ENCODE assay signal across 15 cellular contexts in genomic region chr11:23413057-23413456, GRCh38.
A peak's percentile ranks its signal among the peaks of the same experiment; 100 is the strongest.
DNase-seq lines count a peak whose midpoint lies in the region; ATAC-seq and TF ChIP-seq lines count a peak whose summit lies in the region.
"Had no signal": no experiment of that assay in that cellular context is flagged by ENCODE, and none has a peak within 500 bp of the region (broad histone marks: within the 10 kb centered on the region; RNA-seq: fewer than 3 reads in every experiment).

No MANE protein-coding gene starts in this region.

- POLR2A ChIA-PET in naive thymus-derived CD4-positive, alpha-beta T cell (lab: Charles Lee): no interaction called here

- no peak overlapping the region for H4K91ac ChIP-seq in mesenchymal stem cell (ENCODE audit: low read length)

- CTCF ChIA-PET in naive thymus-derived CD4-positive, alpha-beta T cell (lab: Charles Lee): no interaction called here

- intact Hi-C loops in naive thymus-derived CD4-positive, alpha-beta T cell (cut with micrococcal nuclease): no loop called here

- no peak overlapping the region for H2AK5ac ChIP-seq in mesenchymal stem cell (ENCODE audit: low read length, severe bottlenecking)

- no peaks in the 10 kb centered on the region for H3K27me3 ChIP-seq in mesenchymal stem cell (ENCODE audit: control insufficient read depth in 1 of 2, insufficient read depth in 1 of 2, low read length in 2 of 2)
- no peaks in the 10 kb centered on the region for H3K27me3 ChIP-seq in naive thymus-derived CD4-positive, alpha-beta T cell (ENCODE audit: control insufficient read depth in 2 of 2, insufficient read depth in 2 of 2, low read length in 2 of 2)

- no peaks in the 10 kb centered on the region for H3K36me3 ChIP-seq in mesenchymal stem cell (ENCODE audit: control insufficient read depth in 1 of 2, insufficient read depth in 2 of 2, low read depth in 1 of 2, low read length in 2 of 2)
- no peaks in the 10 kb centered on the region for H3K36me3 ChIP-seq in naive thymus-derived CD4-positive, alpha-beta T cell (ENCODE audit: control insufficient read depth in 2 of 3, insufficient read depth in 3 of 3, low read length in 3 of 3)

- no peak overlapping the region for H2AFZ ChIP-seq in mesenchymal stem cell (ENCODE audit: low read depth, low read length)

- no peak overlapping the region for H3K23ac ChIP-seq in mesenchymal stem cell (ENCODE audit: low read length in 2 of 2)

- no peak overlapping the region for H3K4me2 ChIP-seq in mesenchymal stem cell (ENCODE audit: low read length, poor library complexity, severe bottlenecking)

- no peak overlapping the region for H3K4ac ChIP-seq in mesenchymal stem cell (ENCODE audit: low read depth in 1 of 2, low read length in 2 of 2)

- no peak overlapping the region for H2BK15ac ChIP-seq in mesenchymal stem cell (ENCODE audit: low read depth, poor library complexity, severe bottlenecking)

- H3K27me3 Mint-ChIP-seq in naive thymus-derived CD4-positive, alpha-beta T cell: no peaks in the 10 kb centered on the region
- H3K27me3 Mint-ChIP-seq: B cell; CD4-positive, alpha-beta memory T cell had no signal

- no CpG with 5 or more reads among the region's 1 CpG for WGBS in mesenchymal stem cell

- H3K4me1 ChIP-seq in mesenchymal stem cell (ENCODE audit: control insufficient read depth, insufficient read depth, low read depth, low read length): no peaks in the 10 kb centered on the region
- H3K4me1 ChIP-seq in naive thymus-derived CD4-positive, alpha-beta T cell (ENCODE audit: control insufficient read depth in 2 of 2, insufficient read depth in 2 of 2, low read length in 2 of 2): no peaks in the 10 kb centered on the region

- peaks cover 10 to 40% (median 18%) of the 10 kb centered on the region in 11 donors for H3K9me3 Mint-ChIP-seq in naive thymus-derived CD4-positive, alpha-beta T cell

- no peak overlapping the region for H3K14ac ChIP-seq in mesenchymal stem cell (ENCODE audit: low read length in 2 of 2)

- no peak overlapping the region for H3K4me3 Mint-ChIP-seq in naive thymus-derived CD4-positive, alpha-beta T cell
- H3K4me3 Mint-ChIP-seq: B cell; CD4-positive, alpha-beta memory T cell had no signal

- H2BK120ac ChIP-seq in mesenchymal stem cell (ENCODE audit: low read depth, low read length): no peak overlapping the region

- H3K36me3 Mint-ChIP-seq in naive thymus-derived CD4-positive, alpha-beta T cell: no peaks in the 10 kb centered on the region

- no peaks in the 10 kb centered on the region for H3K4me1 Mint-ChIP-seq in naive thymus-derived CD4-positive, alpha-beta T cell
- H3K4me1 Mint-ChIP-seq: B cell; CD4-positive, alpha-beta memory T cell had no signal

- in situ Hi-C loops in astrocyte of the spinal cord (cut with HindIII; ENCODE audit: low sequenced_read_pairs) (no loop called here), GM13977 (cut with MboI; ENCODE audit: low pct_unique_long_range_greater_than_20kb, low sequenced_read_pairs, unreplicated experiment) (no loop called here)

- no peak overlapping the region for H2BK5ac ChIP-seq in mesenchymal stem cell (ENCODE audit: low read depth, low read length, poor library complexity, severe bottlenecking)

- no peak overlapping the region for H3K18ac ChIP-seq in mesenchymal stem cell (ENCODE audit: low read depth in 1 of 2, low read length in 2 of 2)

- peaks cover 8% of the 10 kb centered on the region for H3K9me3 ChIP-seq in mesenchymal stem cell (ENCODE audit: control insufficient read depth, low read length)
- H3K9me3 ChIP-seq in naive thymus-derived CD4-positive, alpha-beta T cell (ENCODE audit: control insufficient read depth in 2 of 3, low read length in 3 of 3): no peaks in the 10 kb centered on the region

- H3K27ac Mint-ChIP-seq in naive thymus-derived CD4-positive, alpha-beta T cell: no peak overlapping the region
- H3K27ac Mint-ChIP-seq: B cell; CD4-positive, alpha-beta memory T cell had no signal

- no peak overlapping the region for H2BK12ac ChIP-seq in mesenchymal stem cell (ENCODE audit: low read length in 2 of 2)

- TF ChIP-seq CTCF in astrocyte of the spinal cord (IDR thresholded peaks at IDR 0.05; ENCODE audit: low read depth, low read length) (no peak), GM13977 (IDR thresholded peaks at IDR 0.05; ENCODE audit: extremely low read depth, insufficient read depth, missing control alignments) (no peak)

- DNase-seq in DMS53 treated with DMSO at 0.1 percent for 48 hours (lab: John Stamatoyannopoulos, UW; ENCODE audit: unreplicated experiment): peak; percentile 45
- peak; percentile 79 for DNase-seq in M059J (ENCODE audit: low read depth)
- DNase-seq in astrocyte of the spinal cord (ENCODE audit: low read depth, low spot score): peak; percentile 3
- peak; percentile 7 for DNase-seq in mesenchymal stem cell
- no peak for DNase-seq in EL
- no peak for DNase-seq in naive thymus-derived CD4-positive, alpha-beta T cell
- no peak for DNase-seq in C1 segment of cervical spinal cord (lab: John Stamatoyannopoulos, UW)
- DNase-seq in GM13977 (ENCODE audit: low spot score): no peak
- DNase-seq: ACHN; CD4-positive, alpha-beta memory T cell; DMS79 had no signal

- no peak overlapping the region for H3K27ac ChIP-seq in mesenchymal stem cell (ENCODE audit: low read length, poor library complexity, severe bottlenecking)
- H3K27ac ChIP-seq in naive thymus-derived CD4-positive, alpha-beta T cell (ENCODE audit: low read depth, low read length): no peak overlapping the region
- H3K27ac ChIP-seq: C4-2B had no signal

- ATAC-seq in naive thymus-derived CD4-positive, alpha-beta T cell: no peak
- ATAC-seq: HCT116, K562 had no signal

- H4K8ac ChIP-seq in mesenchymal stem cell (ENCODE audit: low read length): no peak overlapping the region

- no peak overlapping the region for H3K4me3 ChIP-seq in astrocyte of the spinal cord (ENCODE audit: low read depth, low read length)
- no peak overlapping the region for H3K4me3 ChIP-seq in mesenchymal stem cell (ENCODE audit: insufficient read depth in 1 of 2, low read depth in 1 of 2, low read length in 2 of 2)
- no peak overlapping the region for H3K4me3 ChIP-seq in naive thymus-derived CD4-positive, alpha-beta T cell (ENCODE audit: low read length)
- H3K4me3 ChIP-seq: K562 had no signal

- no peak overlapping the region for H3K9ac ChIP-seq in mesenchymal stem cell (ENCODE audit: low read length)

- no peaks in the 10 kb centered on the region for H3K79me1 ChIP-seq in mesenchymal stem cell (replicated peaks; ENCODE audit: low read length, poor library complexity, severe bottlenecking)

Comparison
In these comparisons a context has a peak if more than half of its experiments do, and no peak if none do; other contexts are left out.
1. DNase-seq: peak in DMS53 treated with DMSO at 0.1 percent for 48 hours (single experiment), M059J (single experiment), astrocyte of the spinal cord (single experiment) and mesenchymal stem cell (single experiment); none in EL (single experiment), naive thymus-derived CD4-positive, alpha-beta T cell (0 of 9), C1 segment of cervical spinal cord (0 of 14) and GM13977 (single experiment).